ENCODE assay signal across 33 cellular contexts in the genomic region with DNA sequence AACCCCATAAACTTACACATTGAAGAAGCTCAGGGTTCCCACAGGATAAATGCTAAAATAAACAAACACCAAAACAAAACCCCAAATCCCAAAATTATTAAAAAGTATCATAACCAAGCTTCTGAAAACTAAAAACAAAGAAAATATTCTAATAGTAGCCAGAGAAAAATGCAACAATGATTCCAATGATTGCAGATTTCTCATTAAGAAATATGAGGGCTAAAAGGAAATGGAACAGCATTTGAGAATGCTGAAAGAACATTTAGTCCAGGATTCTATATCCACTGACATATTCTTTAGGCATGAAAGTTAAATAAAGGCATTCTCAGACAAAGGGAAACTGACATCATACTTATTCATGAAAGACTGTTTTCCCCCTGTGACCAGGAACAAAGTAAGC.
"Had no signal": no experiment of that assay in that cellular context is flagged by ENCODE, and none has a peak within 500 bp of the region (broad histone marks: within the 10 kb centered on the region; RNA-seq: fewer than 3 reads in every experiment).

No MANE protein-coding gene starts in this region.

- DNase-seq: activated CD4-positive, alpha-beta memory T cell treated with anti-CD3 and anti-CD28 coated beads, Interleukin-2, amount 10 ng/mL, durations not matched to agents 7 days and 5 days; activated CD4-positive, alpha-beta T cell treated with anti-CD3 and anti-CD28 coated beads for 1 hour; activated CD4-positive, alpha-beta T cell treated with anti-CD3 and anti-CD28 coated beads for 4 hours; activated CD4-positive, alpha-beta T cell treated with anti-CD3 and anti-CD28 coated beads, Interleukin-2, amount 10 ng/mL, durations not matched to agents 7 days and 5 days; activated CD4-positive, alpha-beta T cell treated with anti-CD3 and anti-CD28 coated beads, Interleukin-2, amount 50 U/mL, for 4 hours; activated CD8-positive, alpha-beta memory T cell treated with anti-CD3 and anti-CD28 coated beads, Interleukin-2, amount 50 U/mL, for 48 hours; activated effector memory CD4-positive, alpha-beta T cell treated with Interleukin-2 at 50 U/mL for 16 hours; activated gamma-delta T cell treated with Interleukin-2 at 50 U/mL for 16 hours; activated naive CD4-positive, alpha-beta T cell treated with anti-CD3 and anti-CD28 coated beads, Interleukin-2, amount 50 U/mL, for 16 hours; activated naive CD4-positive, alpha-beta T cell treated with Interleukin-2 at 50 U/mL for 16 hours; activated T-cell treated with anti-CD3 and anti-CD28 coated beads for 4 hours; activated T-cell treated with anti-CD3 and anti-CD28 coated beads, Interleukin-2, amount 50 U/mL, for 24 hours; amniotic stem cell; anterior cingulate cortex; brain microvascular endothelial cell; dorsolateral prefrontal cortex; effector memory CD4-positive, alpha-beta T cell; endodermal cell; foreskin fibroblast; glutamatergic neuron; heart left ventricle; hypothalamus; T1000 had no signal

- ATAC-seq: activated T-helper 17 cell treated with anti-CD3 and anti-CD28 coated beads, Interleukin-2, amount 50 U/mL, for 72 hours; esophagus mucosa; heart left ventricle had no signal

- H3K27me3 Mint-ChIP-seq: activated CD4-positive, alpha-beta memory T cell treated with anti-CD3 and anti-CD28 coated beads, Interleukin-2, amount 10 ng/mL, durations not matched to agents 7 days and 5 days; activated T-helper 17 cell treated with anti-CD3 and anti-CD28 coated beads, Interleukin-2, amount 50 U/mL, for 72 hours; central memory CD8-positive, alpha-beta T cell; dendritic cell treated with granulocyte-macrophage colony-stimulating factor and Interleukin-4, amounts not matched to agents 40 ng/mL and 50 ng/mL, for 4 days had no signal

- H3K27ac Mint-ChIP-seq: activated CD4-positive, alpha-beta memory T cell treated with anti-CD3 and anti-CD28 coated beads, Interleukin-2, amount 10 ng/mL, durations not matched to agents 7 days and 5 days; activated CD4-positive, alpha-beta T cell treated with anti-CD3 and anti-CD28 coated beads, Interleukin-2, amount 10 ng/mL, durations not matched to agents 7 days and 5 days; activated naive CD8-positive, alpha-beta T cell; activated T-cell treated with anti-CD3 and anti-CD28 coated beads, Interleukin-2, amount 50 U/mL, for 24 hours; activated T-helper 17 cell treated with anti-CD3 and anti-CD28 coated beads, Interleukin-2, amount 50 U/mL, for 72 hours; dendritic cell treated with granulocyte-macrophage colony-stimulating factor and Interleukin-4, amounts not matched to agents 40 ng/mL and 50 ng/mL, for 4 days; endodermal cell; T-helper 2 cell treated with Interferon-gamma antibody and Interleukin-4, amounts not matched to agents 5 μg/mL and 100 μg/mL, for 36 hours had no signal

- H3K27ac ChIP-seq: brain microvascular endothelial cell, coronary artery, dorsolateral prefrontal cortex, heart left ventricle had no signal

- H3K4me3 ChIP-seq: coronary artery, dorsolateral prefrontal cortex, heart left ventricle had no signal

- H3K27me3 ChIP-seq: brain microvascular endothelial cell, dorsolateral prefrontal cortex, heart left ventricle had no signal

- H3K36me3 ChIP-seq: brain microvascular endothelial cell, heart left ventricle had no signal

- H3K4me3 Mint-ChIP-seq: activated CD4-positive, alpha-beta memory T cell treated with anti-CD3 and anti-CD28 coated beads, Interleukin-2, amount 10 ng/mL, durations not matched to agents 7 days and 5 days; activated CD4-positive, alpha-beta T cell treated with anti-CD3 and anti-CD28 coated beads, Interleukin-2, amount 10 ng/mL, durations not matched to agents 7 days and 5 days; activated naive CD8-positive, alpha-beta T cell; activated T-cell treated with anti-CD3 and anti-CD28 coated beads, Interleukin-2, amount 50 U/mL, for 24 hours; activated T-helper 17 cell treated with anti-CD3 and anti-CD28 coated beads, Interleukin-2, amount 50 U/mL, for 72 hours; central memory CD8-positive, alpha-beta T cell; dendritic cell treated with granulocyte-macrophage colony-stimulating factor and Interleukin-4, amounts not matched to agents 40 ng/mL and 50 ng/mL, for 4 days; endodermal cell; T-helper 2 cell treated with Interferon-gamma antibody and Interleukin-4, amounts not matched to agents 5 μg/mL and 100 μg/mL, for 36 hours had no signal

- H3K4me1 Mint-ChIP-seq: activated CD4-positive, alpha-beta memory T cell treated with anti-CD3 and anti-CD28 coated beads, Interleukin-2, amount 10 ng/mL, durations not matched to agents 7 days and 5 days; activated CD4-positive, alpha-beta T cell treated with anti-CD3 and anti-CD28 coated beads, Interleukin-2, amount 10 ng/mL, durations not matched to agents 7 days and 5 days; activated T-helper 17 cell treated with anti-CD3 and anti-CD28 coated beads, Interleukin-2, amount 50 U/mL, for 72 hours; central memory CD8-positive, alpha-beta T cell; endodermal cell had no signal

- FAIRE-seq: astrocyte, bronchial epithelial cell, frontal cortex had no signal

- H3K4me1 ChIP-seq: heart left ventricle had no signal
